In genomic region chr5:10903786-10904560, GRCh38 we compare ENCODE assay signal across 30 cellular contexts.
"Had no signal": no experiment of that assay in that cellular context is flagged by ENCODE, and none has a peak within 500 bp of the region (broad histone marks: within the 10 kb centered on the region; RNA-seq: fewer than 3 reads in every experiment).

No MANE protein-coding gene starts in this region.

- H3K36me3 ChIP-seq: cardiac muscle cell, SJCRH30 had no signal

- H3K27me3 ChIP-seq: cardiac muscle cell, SJCRH30 had no signal

- H3K4me3 ChIP-seq: cardiac muscle cell, SJCRH30, SK-N-MC had no signal

- H3K27ac ChIP-seq: cardiac muscle cell, KMS-11, SJCRH30, SK-N-MC, VCaP had no signal

- H3K9me3 ChIP-seq: SJCRH30 had no signal

- H3K4me1 ChIP-seq: SJCRH30 had no signal

- DNase-seq: activated B cell treated with CpG ODN at 0.5 μM for 24 hours; activated CD4-positive, alpha-beta memory T cell treated with anti-CD3 and anti-CD28 coated beads, Interleukin-2, amount 10 ng/mL, durations not matched to agents 7 days and 5 days; activated CD4-positive, alpha-beta T cell treated with anti-CD3 and anti-CD28 coated beads for 4 hours; activated CD4-positive, CD25-positive, alpha-beta regulatory T cell treated with anti-CD3 and anti-CD28 coated beads, Interleukin-2, amount 50 U/mL, for 72 hours; activated CD8-positive, alpha-beta memory T cell treated with anti-CD3 and anti-CD28 coated beads for 24 hours; activated CD8-positive, alpha-beta memory T cell treated with anti-CD3 and anti-CD28 coated beads, Interleukin-2, amount 10 ng/mL, durations not matched to agents 7 days and 5 days; activated CD8-positive, alpha-beta memory T cell treated with anti-CD3 and anti-CD28 coated beads, Interleukin-2, amount 50 U/mL, for 48 hours; activated effector memory CD4-positive, alpha-beta T cell treated with Interleukin-2 at 50 U/mL for 16 hours; activated naive CD4-positive, alpha-beta T cell treated with anti-CD3 and anti-CD28 coated beads, Interleukin-2, amount 10 ng/mL, durations not matched to agents 7 days and 5 days; activated naive CD8-positive, alpha-beta T cell treated with anti-CD3 and anti-CD28 coated beads, Interleukin-2, amount 50 U/mL, for 24 hours; activated T-cell treated with anti-CD3 and anti-CD28 coated beads, Interleukin-2, amount 50 U/mL, for 48 hours; aorta; NCI-H1092 treated with DMSO at 0.1 percent for 48 hours; NCI-H1417; NCI-H146; NCI-H187; NCI-H2029 treated with DMSO at 0.1 percent for 48 hours; NCI-H2107; NCI-H2171; NCI-H510A treated with DMSO at 0.1 percent for 48 hours; NCI-H526 treated with DMSO at 0.1 percent for 48 hours; NK-92 treated with Interleukin-12 subunit alpha and Interleukin-12 subunit beta, amount 100 ng/mL, for 24 hours; SHP77; SJCRH30; T-cell; T-helper 17 cell had no signal
